Comparison of ENCODE assay signal across 13 cellular contexts in genomic region chr21:44018813-44019567, GRCh38. TPM values are rescaled to one million over a fixed set of nuclear protein-coding genes. Genes with fewer than 3 reads are reported as not detected.
DNase-seq lines count a peak whose midpoint lies in the region.
"Had no signal": no experiment of that assay in that cellular context is flagged by ENCODE, and none has a peak within 500 bp of the region (broad histone marks: within the 10 kb centered on the region; RNA-seq: fewer than 3 reads in every experiment).

No MANE protein-coding gene starts in this region.

- intact Hi-C loops in posterior vena cava (cut with DNase I), result no loop called here

- no peak overlapping the region for H2BK5ac ChIP-seq in mesendoderm (ENCODE audit: low read length)

- H3K27ac Mint-ChIP-seq in activated T-cell treated with anti-CD3 and anti-CD28 coated beads, Interleukin-2, amount 50 U/mL, for 24 hours, result peak overlapping the region; percentile 84
- H3K27ac Mint-ChIP-seq in activated naive CD8-positive, alpha-beta T cell treated with anti-CD3 and anti-CD28 coated beads for 36 hours, result peak overlapping the region; percentile 80

- peaks cover 15% of the 10 kb centered on the region for H3K79me1 ChIP-seq in mesendoderm (ENCODE audit: low read length)

- no peak overlapping the region for H3K9ac ChIP-seq in mesendoderm (ENCODE audit: low read length)

- no peak overlapping the region for H3K27ac ChIP-seq in mesendoderm (ENCODE audit: low read depth, low read length)
- H3K27ac ChIP-seq: body of pancreas had no signal

- no peak overlapping the region for H3K4me2 ChIP-seq in mesendoderm (ENCODE audit: low read length)

- H3K23ac ChIP-seq in mesendoderm (ENCODE audit: low read length), result no peak overlapping the region

- no peaks in the 10 kb centered on the region for H3K4me1 ChIP-seq in mesendoderm (ENCODE audit: control insufficient read depth, low read depth, low read length)

- no peaks in the 10 kb centered on the region for H3K9me3 Mint-ChIP-seq in activated T-cell treated with anti-CD3 and anti-CD28 coated beads, Interleukin-2, amount 50 U/mL, for 24 hours
- no peaks in the 10 kb centered on the region for H3K9me3 Mint-ChIP-seq in activated naive CD8-positive, alpha-beta T cell treated with anti-CD3 and anti-CD28 coated beads for 36 hours

- no peak overlapping the region for H3K4me3 ChIP-seq in mesendoderm (ENCODE audit: low read length)
- H3K4me3 ChIP-seq: body of pancreas had no signal

- no peaks in the 10 kb centered on the region for H3K27me3 Mint-ChIP-seq in activated T-cell treated with anti-CD3 and anti-CD28 coated beads, Interleukin-2, amount 50 U/mL, for 24 hours
- no peaks in the 10 kb centered on the region for H3K27me3 Mint-ChIP-seq in activated naive CD8-positive, alpha-beta T cell treated with anti-CD3 and anti-CD28 coated beads for 36 hours

- H3K4me1 Mint-ChIP-seq in activated T-cell treated with anti-CD3 and anti-CD28 coated beads, Interleukin-2, amount 50 U/mL, for 24 hours (ENCODE audit: low read depth), result peaks cover 89% of the 10 kb centered on the region
- peaks cover 69% of the 10 kb centered on the region for H3K4me1 Mint-ChIP-seq in activated naive CD8-positive, alpha-beta T cell treated with anti-CD3 and anti-CD28 coated beads for 36 hours

- no peak overlapping the region for H2BK120ac ChIP-seq in mesendoderm (ENCODE audit: low read depth, low read length)

- H4K8ac ChIP-seq in mesendoderm (ENCODE audit: low read depth, low read length), result no peak overlapping the region

- H3K4me3 Mint-ChIP-seq in activated T-cell treated with anti-CD3 and anti-CD28 coated beads, Interleukin-2, amount 50 U/mL, for 24 hours, result peak overlapping the region; percentile 27
- peak overlapping the region; percentile 29 for H3K4me3 Mint-ChIP-seq in activated naive CD8-positive, alpha-beta T cell treated with anti-CD3 and anti-CD28 coated beads for 36 hours

- no peak overlapping the region for H3K56ac ChIP-seq in mesendoderm (ENCODE audit: low read length)

- no peak overlapping the region for H2AK5ac ChIP-seq in mesendoderm (ENCODE audit: low read length)

- H3K18ac ChIP-seq in mesendoderm (ENCODE audit: low read length), result no peak overlapping the region

- H4K5ac ChIP-seq in mesendoderm (ENCODE audit: low read length), result no peak overlapping the region

- no peak overlapping the region for H2BK15ac ChIP-seq in mesendoderm (replicated peaks; ENCODE audit: low read depth)

- no CpG with 5 or more reads among the region's 10 CpGs for WGBS in mesendoderm (ENCODE audit: extremely low coverage, insufficient coverage, low lambda C conversion rate)

- no peaks in the 10 kb centered on the region for H3K36me3 ChIP-seq in mesendoderm (ENCODE audit: control insufficient read depth, insufficient read depth, low read length)

- no peak overlapping the region for H3K4ac ChIP-seq in mesendoderm (ENCODE audit: low read depth, low read length)

- peaks cover 53% of the 10 kb centered on the region for H3K36me3 Mint-ChIP-seq in activated T-cell treated with anti-CD3 and anti-CD28 coated beads, Interleukin-2, amount 50 U/mL, for 24 hours (ENCODE audit: low read depth)
- H3K36me3 Mint-ChIP-seq in activated naive CD8-positive, alpha-beta T cell treated with anti-CD3 and anti-CD28 coated beads for 36 hours, result peaks cover 19% of the 10 kb centered on the region

- peak; percentile 28 for DNase-seq in activated T-cell treated with anti-CD3 and anti-CD28 coated beads, Interleukin-2, amount 50 U/mL, for 24 hours
- DNase-seq in activated T-cell treated with anti-CD3 and anti-CD28 coated beads for 4 hours (no peak), MV-4-11 (lab: John Stamatoyannopoulos, UW) (peak; percentile 26), posterior vena cava (ENCODE audit: low spot score) (peak; percentile 24), NAMALWA (ENCODE audit: low spot score) (no peak), mesendoderm (no peak), dermis blood vessel endothelial cell (no peak)
- DNase-seq in activated naive CD8-positive, alpha-beta T cell treated with anti-CD3 and anti-CD28 coated beads for 36 hours, result no peak
- DNase-seq: body of pancreas, glutamatergic neuron, left ventricle myocardium superior, nucleus accumbens, OCI-M1 had no signal

- peaks cover 72% of the 10 kb centered on the region for H3K79me2 ChIP-seq in mesendoderm (ENCODE audit: control insufficient read depth, insufficient read depth, low read length)

- H3K27me3 ChIP-seq in mesendoderm (ENCODE audit: insufficient read depth, low read length, poor library complexity), result no peaks in the 10 kb centered on the region
- H3K27me3 ChIP-seq: body of pancreas had no signal

RNA-seq across cellular contexts. Expression of gene TRAPPC10, which starts 6.9 kb away (rescaled TPM):
- 10 to 100 TPM; 42.4 to 44.4 TPM for total RNA-seq in activated naive CD8-positive, alpha-beta T cell treated with anti-CD3 and anti-CD28 coated beads for 36 hours
- total RNA-seq in posterior vena cava (10 to 100 TPM; 26.7 to 30.3 TPM), dermis blood vessel endothelial cell (25.5 and 27.0 TPM in 2 replicates)
- 21.4 TPM for polyA plus RNA-seq in mesendoderm (2013, experiment 1 of 2)
- 19.9 TPM for polyA plus RNA-seq in mesendoderm (2013, experiment 2 of 2)

Comparison
In these comparisons a context has a peak if more than half of its experiments do, and no peak if none do; other contexts are left out.
1. DNase-seq: peak in activated T-cell treated with anti-CD3 and anti-CD28 coated beads, Interleukin-2, amount 50 U/mL, for 24 hours (single experiment), MV-4-11 (single experiment) and posterior vena cava (single experiment); none in activated T-cell treated with anti-CD3 and anti-CD28 coated beads for 4 hours (single experiment), activated naive CD8-positive, alpha-beta T cell treated with anti-CD3 and anti-CD28 coated beads for 36 hours (single experiment), NAMALWA (single experiment), mesendoderm (single experiment) and dermis blood vessel endothelial cell (single experiment).